28 cellular contexts compared by ENCODE assay signal in genomic region chr16:5595849-5596248, GRCh38.
"Had no signal": no experiment of that assay in that cellular context is flagged by ENCODE, and none has a peak within 500 bp of the region (broad histone marks: within the 10 kb centered on the region; RNA-seq: fewer than 3 reads in every experiment).

No MANE protein-coding gene starts in this region.

- FAIRE-seq: endometrium, endothelial cell of umbilical vein, frontal cortex had no signal

- H2AFZ ChIP-seq: hepatocyte had no signal

- H3K36me3 ChIP-seq: colonic mucosa, esophagus muscularis mucosa, esophagus squamous epithelium, gastrocnemius medialis, gastroesophageal sphincter, heart left ventricle, heart right ventricle had no signal

- DNase-seq: colonic mucosa; cortex of kidney; dermis blood vessel endothelial cell; dorsolateral prefrontal cortex; effector CD4-positive, alpha-beta T cell; effector CD8-positive, alpha-beta T cell; effector memory CD4-positive, alpha-beta T cell; effector memory CD8-positive, alpha-beta T cell; endodermal cell; erythroblast; esophagus squamous epithelium; foreskin fibroblast; foreskin keratinocyte; foreskin melanocyte; gastrocnemius medialis; glutamatergic neuron; head of caudate nucleus; heart left ventricle; heart right ventricle had no signal

- ATAC-seq: effector memory CD8-positive, alpha-beta T cell; esophagus mucosa; foreskin keratinocyte; gastrocnemius medialis; gastroesophageal sphincter; heart left ventricle; heart right ventricle had no signal

- H3K27ac ChIP-seq: colonic mucosa, coronary artery, dorsolateral prefrontal cortex, epithelial cell of prostate, esophagus muscularis mucosa, esophagus squamous epithelium, foreskin keratinocyte, gastrocnemius medialis, gastroesophageal sphincter, heart left ventricle, heart right ventricle, hepatocyte had no signal

- H3K4me2 ChIP-seq: hepatocyte had no signal

- H3K27me3 ChIP-seq: colonic mucosa, esophagus muscularis mucosa, esophagus squamous epithelium, foreskin keratinocyte, gastrocnemius medialis, gastroesophageal sphincter, heart right ventricle, hepatocyte had no signal

- H3K79me2 ChIP-seq: hepatocyte had no signal

- H3K4me1 ChIP-seq: colonic mucosa, esophagus muscularis mucosa, esophagus squamous epithelium, foreskin keratinocyte, gastrocnemius medialis, gastroesophageal sphincter, heart left ventricle, heart right ventricle had no signal

- H3K4me3 ChIP-seq: colonic mucosa, coronary artery, dorsolateral prefrontal cortex, esophagus muscularis mucosa, esophagus squamous epithelium, gastrocnemius medialis, gastroesophageal sphincter, heart left ventricle, heart right ventricle, hepatocyte had no signal

- H3K9me3 ChIP-seq: colonic mucosa, esophagus squamous epithelium had no signal
